In the genomic region with DNA sequence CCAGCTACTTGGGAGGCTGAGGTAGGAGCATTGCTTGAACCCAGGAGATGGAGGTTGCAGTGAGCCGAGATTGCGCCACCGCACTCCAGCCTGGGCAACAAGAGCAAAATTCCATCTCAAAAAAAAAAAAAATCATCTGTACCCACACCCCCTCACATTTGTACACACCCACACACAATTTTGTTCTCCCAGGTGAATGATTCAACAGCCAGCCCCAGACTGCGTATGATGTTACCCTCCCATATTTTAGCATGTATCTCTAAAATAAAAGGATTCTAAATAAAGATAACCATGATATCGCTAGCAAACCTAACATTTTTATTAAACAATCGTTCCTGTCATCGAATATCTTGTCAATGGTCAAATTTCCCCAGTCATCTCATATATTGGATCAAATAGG, we compare ENCODE assay signal across 21 cellular contexts.
"Had no signal": no experiment of that assay in that cellular context is flagged by ENCODE, and none has a peak within 500 bp of the region (broad histone marks: within the 10 kb centered on the region; RNA-seq: fewer than 3 reads in every experiment).

No MANE protein-coding gene starts in this region.

- H3K4me3 Mint-ChIP-seq: endodermal cell; neural progenitor cell; stimulated activated effector memory CD8-positive, alpha-beta T cell treated with anti-CD3 and anti-CD28 coated beads, Interleukin-12 subunit alpha, Interleukin-12 subunit beta, amount 100 ng/mL, for 72 hours; stimulated activated naive CD8-positive, alpha-beta T cell treated with anti-CD3 and anti-CD28 coated beads, Interleukin-15, Interleukin-2, amounts not matched to agents 100 ng/mL and 50 ng/mL, for 24 hours had no signal

- H3K4me3 ChIP-seq: coronary artery, heart right ventricle, neural progenitor cell, prostate gland, right lobe of liver, testis, tibial nerve, upper lobe of right lung, vagina had no signal

- H3K27ac Mint-ChIP-seq: endodermal cell; natural killer cell treated with Interleukin-12 subunit alpha and Interleukin-12 subunit beta and Interleukin-15 and Interleukin-18, amount 100 ng/mL, for 72 hours; neural progenitor cell; stimulated activated effector memory CD8-positive, alpha-beta T cell treated with anti-CD3 and anti-CD28 coated beads, Interleukin-12 subunit alpha, Interleukin-12 subunit beta, amount 100 ng/mL, for 72 hours; stimulated activated naive CD8-positive, alpha-beta T cell treated with anti-CD3 and anti-CD28 coated beads, Interleukin-15, Interleukin-2, amounts not matched to agents 100 ng/mL and 50 ng/mL, for 24 hours had no signal

- H3K27me3 ChIP-seq: neural progenitor cell, right lobe of liver, testis, tibial nerve, upper lobe of right lung, vagina had no signal

- H3K27ac ChIP-seq: coronary artery, heart right ventricle, neural progenitor cell, parathyroid adenoma, prostate gland, right lobe of liver, testis, tibial nerve, upper lobe of right lung, vagina had no signal

- H3K4me2 ChIP-seq: neural progenitor cell had no signal

- H3K9ac ChIP-seq: neural progenitor cell, parathyroid adenoma had no signal

- H3K9me3 ChIP-seq: prostate gland, testis had no signal

- DNase-seq: effector CD4-positive, alpha-beta T cell; foreskin melanocyte; heart right ventricle; hypothalamus; kidney glomerular epithelial cell; retina; right lobe of liver; stimulated activated CD4-positive, alpha-beta T cell treated with anti-CD3 and anti-CD28 coated beads, Interleukin-4, amount 100 ng/mL, for 1 hour; stimulated activated CD8-positive, alpha-beta memory T cell treated with anti-CD3 and anti-CD28 coated beads, Interleukin-4, amount 100 ng/mL, for 48 hours; upper lobe of right lung had no signal

- H3K4me1 ChIP-seq: neural progenitor cell, parathyroid adenoma, prostate gland, right lobe of liver, testis, tibial nerve, upper lobe of right lung, vagina had no signal

- H3K27me3 Mint-ChIP-seq: natural killer cell treated with Interleukin-12 subunit alpha and Interleukin-12 subunit beta and Interleukin-15 and Interleukin-18, amount 100 ng/mL, for 72 hours; stimulated activated naive CD8-positive, alpha-beta T cell treated with anti-CD3 and anti-CD28 coated beads, Interleukin-15, Interleukin-2, amounts not matched to agents 100 ng/mL and 50 ng/mL, for 24 hours had no signal

- H3K4me1 Mint-ChIP-seq: endodermal cell, neural progenitor cell had no signal

- H3K36me3 Mint-ChIP-seq: natural killer cell treated with Interleukin-12 subunit alpha and Interleukin-12 subunit beta and Interleukin-15 and Interleukin-18, amount 100 ng/mL, for 72 hours; neural progenitor cell; stimulated activated effector memory CD8-positive, alpha-beta T cell treated with anti-CD3 and anti-CD28 coated beads, Interleukin-12 subunit alpha, Interleukin-12 subunit beta, amount 100 ng/mL, for 72 hours had no signal

- H3K9me3 Mint-ChIP-seq: natural killer cell treated with Interleukin-12 subunit alpha and Interleukin-12 subunit beta and Interleukin-15 and Interleukin-18, amount 100 ng/mL, for 72 hours had no signal

- ATAC-seq: right lobe of liver had no signal

- H3K36me3 ChIP-seq: heart right ventricle, neural progenitor cell, prostate gland, right lobe of liver, tibial nerve, upper lobe of right lung, vagina had no signal

- H3K79me2 ChIP-seq: parathyroid adenoma had no signal

- H2AFZ ChIP-seq: neural progenitor cell, parathyroid adenoma had no signal
